In the genomic region with DNA sequence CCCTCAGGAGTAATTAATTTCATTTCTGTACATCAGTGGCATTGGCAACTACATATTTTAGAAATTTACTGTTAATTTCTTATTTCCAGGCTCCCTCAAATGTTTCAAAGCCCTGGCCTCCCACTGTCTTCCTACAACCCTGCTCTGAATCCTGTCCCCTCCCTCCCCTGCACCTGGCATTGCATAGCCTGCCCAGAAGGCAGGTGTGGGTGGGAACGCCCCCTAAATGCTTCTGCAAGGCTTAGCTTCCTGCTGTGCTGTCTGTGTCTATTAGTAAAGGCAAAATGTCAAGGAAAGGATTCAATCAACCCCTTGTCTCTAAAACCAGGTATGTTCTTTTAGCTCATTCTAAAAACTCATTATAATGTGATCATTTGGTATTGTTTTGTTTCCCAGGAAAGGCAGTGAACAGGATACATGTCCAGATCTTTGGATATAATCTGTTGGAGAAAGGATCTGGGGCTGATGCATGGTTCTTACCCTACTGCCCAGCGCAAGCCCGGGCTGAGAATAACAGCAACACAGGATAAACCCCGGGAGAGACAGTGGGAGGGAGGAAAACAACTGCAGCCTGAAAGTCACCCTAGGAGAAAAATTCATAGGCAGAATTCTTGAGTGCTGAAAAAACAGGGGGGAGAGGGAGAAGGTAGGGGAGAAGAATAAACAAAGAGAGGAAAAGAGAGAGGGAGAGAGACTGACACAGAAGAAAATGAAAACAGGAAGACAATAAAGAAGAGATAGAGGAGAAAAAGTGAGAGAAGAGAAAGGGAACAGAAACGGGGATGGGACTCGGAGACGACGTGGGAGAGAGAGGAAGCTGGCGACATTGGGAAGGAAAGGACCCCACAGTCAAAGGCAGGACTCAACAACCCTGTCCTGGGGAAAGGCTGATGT, we compare ENCODE assay signal across 8 cellular contexts. TPM values are rescaled to one million over a fixed set of nuclear protein-coding genes. Genes with fewer than 3 reads are reported as not detected.
DNase-seq lines count a peak whose midpoint lies in the region; ATAC-seq and TF ChIP-seq lines count a peak whose summit lies in the region.

No MANE protein-coding gene starts in this region.

- H3K9ac ChIP-seq in PC-3 (ENCODE audit: low read length), result peak overlapping the region; percentile 39; the same call in 1 of the 2 replicates
- H3K9ac ChIP-seq in trophoblast cell (ENCODE audit: low read length), result peak overlapping the region; percentile 82

- H2BK5ac ChIP-seq in trophoblast cell (ENCODE audit: low read depth, low read length, poor library complexity), result no peak overlapping the region

- 3 to 13% methylated on average over 9 of the region's 9 CpGs for WGBS in esophagus squamous epithelium, 2 donors
- WGBS in trophoblast cell (ENCODE audit: extremely low coverage, insufficient coverage, insufficient read length), result no CpG with 5 or more reads among the region's 9 CpGs

- no peak overlapping the region for H2AK5ac ChIP-seq in trophoblast cell (ENCODE audit: low read length)

- H2AFZ ChIP-seq in PC-3 (ENCODE audit: low read length) (peak overlapping the region; percentile 84), trophoblast cell (ENCODE audit: insufficient read depth, low read length, poor library complexity) (peak overlapping the region; percentile 6)

- peaks cover 28% of the 10 kb centered on the region for H3K27me3 Mint-ChIP-seq in activated naive CD4-positive, alpha-beta T cell treated with anti-CD3 and anti-CD28 coated beads, Interleukin-2, amount 50 U/mL, for 24 hours

- H3K36me3 ChIP-seq in PC-3 (ENCODE audit: low read depth, low read length) (no peaks in the 10 kb centered on the region), esophagus squamous epithelium (no peaks in the 10 kb centered on the region), trophoblast cell (ENCODE audit: control insufficient read depth in 1 of 2, insufficient read depth in 2 of 2, low read length in 2 of 2) (no peaks in the 10 kb centered on the region)

- no peak for DNase-seq in activated naive CD4-positive, alpha-beta T cell treated with anti-CD3 and anti-CD28 coated beads, Interleukin-2, amount 50 U/mL, for 72 hours (ENCODE audit: low spot score in 2 of 2)
- no peak for DNase-seq in PC-3
- no peak for DNase-seq in esophagus squamous epithelium (lab: John Stamatoyannopoulos, UW)
- DNase-seq in trophoblast cell, result no peak
- DNase-seq in CD1c-positive myeloid dendritic cell (ENCODE audit: extremely low spot score), result no peak

- H4K91ac ChIP-seq in trophoblast cell (ENCODE audit: low read depth, low read length), result no peak overlapping the region

- no peaks in the 10 kb centered on the region for H4K20me1 ChIP-seq in PC-3 (ENCODE audit: low read length)

- no peaks in the 10 kb centered on the region for H3K27me3 ChIP-seq in PC-3 (ENCODE audit: low read length)
- H3K27me3 ChIP-seq in esophagus squamous epithelium, result no peaks in the 10 kb centered on the region
- H3K27me3 ChIP-seq in trophoblast cell (ENCODE audit: insufficient read depth, low read length), result no peaks in the 10 kb centered on the region

- H3K9me3 ChIP-seq in PC-3 (ENCODE audit: low read length) (no peaks in the 10 kb centered on the region), esophagus squamous epithelium (no peaks in the 10 kb centered on the region), trophoblast cell (ENCODE audit: insufficient read depth, low read depth, low read length) (peaks cover 4% of the 10 kb centered on the region)

- POLR2A ChIA-PET in PC-3 (lab: Charles Lee; ENCODE audit: unreplicated experiment), result interaction anchor here (0.6 kb wide), 1 partner anchor 269 kb away, joined by 5 read pairs; no protein-coding TSS in a partner anchor

- peaks cover 11% of the 10 kb centered on the region for H3K4me1 Mint-ChIP-seq in activated naive CD4-positive, alpha-beta T cell treated with anti-CD3 and anti-CD28 coated beads, Interleukin-2, amount 50 U/mL, for 24 hours

- H3K14ac ChIP-seq in trophoblast cell (ENCODE audit: low read length), result no peak overlapping the region

- H3K4me3 Mint-ChIP-seq in activated naive CD4-positive, alpha-beta T cell treated with anti-CD3 and anti-CD28 coated beads, Interleukin-2, amount 50 U/mL, for 24 hours, result peak overlapping the region; percentile 85

- no peaks in the 10 kb centered on the region for H3K36me3 Mint-ChIP-seq in activated naive CD4-positive, alpha-beta T cell treated with anti-CD3 and anti-CD28 coated beads, Interleukin-2, amount 50 U/mL, for 24 hours
- peaks cover 0 to 15% of the 10 kb centered on the region in 2 donors for H3K36me3 Mint-ChIP-seq in activated naive CD4-positive, alpha-beta T cell treated with anti-CD3 and anti-CD28 coated beads, Interleukin-2, amount 50 U/mL, for 72 hours

- TF ChIP-seq POLR2A in esophagus squamous epithelium (IDR thresholded peaks at IDR 0.05), result no peak

- H3K4me2 ChIP-seq in PC-3 (ENCODE audit: low read length) (peak overlapping the region; percentile 87), trophoblast cell (ENCODE audit: low read length) (peak overlapping the region; percentile 67)

- H3K79me2 ChIP-seq in PC-3 (ENCODE audit: low read length) (no peaks in the 10 kb centered on the region), trophoblast cell (ENCODE audit: control insufficient read depth, insufficient read depth, low read length, poor library complexity) (peaks cover 4% of the 10 kb centered on the region)

- CTCF ChIA-PET in PC-3 (lab: Charles Lee), result no interaction called here

- no peaks in the 10 kb centered on the region for H3F3A ChIP-seq in PC-3 (ENCODE audit: low read length, unreplicated experiment)

- H3K4ac ChIP-seq in trophoblast cell (ENCODE audit: low read depth, low read length), result no peak overlapping the region

- H4K8ac ChIP-seq in trophoblast cell (ENCODE audit: low read depth, low read length), result no peak overlapping the region

- peaks cover 5% of the 10 kb centered on the region for H3K79me1 ChIP-seq in trophoblast cell (ENCODE audit: low read length)

- H3K9me2 ChIP-seq in PC-3 (replicated peaks; ENCODE audit: low read length), result no peaks in the 10 kb centered on the region

- H3K4me1 ChIP-seq in PC-3 (ENCODE audit: insufficient read depth, low read length), result peaks cover 4% of the 10 kb centered on the region; the same call in 1 of the 2 replicates
- H3K4me1 ChIP-seq in esophagus squamous epithelium, result peaks cover 7 to 18% (median 7%) of the 10 kb centered on the region in 3 donors
- H3K4me1 ChIP-seq in trophoblast cell (ENCODE audit: control insufficient read depth in 1 of 2, insufficient read depth in 2 of 2, low read length in 2 of 2), result no peaks in the 10 kb centered on the region

- ATAC-seq in activated naive CD4-positive, alpha-beta T cell treated with anti-CD3 and anti-CD28 coated beads, Interleukin-2, amount 50 U/mL, for 72 hours, result no peak
- ATAC-seq in PC-3, result no peak
- ATAC-seq in GM21423 (IDR thresholded peaks at IDR 0.05; ENCODE audit: unreplicated experiment), result no peak
- no peak for ATAC-seq in GM18867 (IDR thresholded peaks at IDR 0.05; ENCODE audit: unreplicated experiment)

- H2BK120ac ChIP-seq in trophoblast cell (ENCODE audit: insufficient read depth, low read length, poor library complexity), result no peak overlapping the region

- intact Hi-C loops in PC-3 (cut with micrococcal nuclease) (no loop called here), esophagus squamous epithelium (cut with DNase I) (loop anchor here (5.0 kb wide), 1 partner anchor 1101 kb away; no protein-coding TSS in a partner anchor)

- H3K9me3 Mint-ChIP-seq in activated naive CD4-positive, alpha-beta T cell treated with anti-CD3 and anti-CD28 coated beads, Interleukin-2, amount 50 U/mL, for 24 hours, result no peaks in the 10 kb centered on the region
- peaks cover 0 to 8% of the 10 kb centered on the region in 2 donors for H3K9me3 Mint-ChIP-seq in activated naive CD4-positive, alpha-beta T cell treated with anti-CD3 and anti-CD28 coated beads, Interleukin-2, amount 50 U/mL, for 72 hours

- H3K27ac ChIP-seq in PC-3 (ENCODE audit: low read length) (no peak overlapping the region), esophagus squamous epithelium (peak overlapping the region; percentile 80 to 89 (median 86)), trophoblast cell (ENCODE audit: low read depth, low read length) (no peak overlapping the region)

- no peak overlapping the region for H3K27ac Mint-ChIP-seq in activated naive CD4-positive, alpha-beta T cell treated with anti-CD3 and anti-CD28 coated beads, Interleukin-2, amount 50 U/mL, for 24 hours
- no peak overlapping the region for H3K27ac Mint-ChIP-seq in activated naive CD4-positive, alpha-beta T cell treated with anti-CD3 and anti-CD28 coated beads, Interleukin-2, amount 50 U/mL, for 72 hours

- no peak overlapping the region for H4K12ac ChIP-seq in trophoblast cell (ENCODE audit: low read depth, low read length)

- no peak overlapping the region for H3K18ac ChIP-seq in trophoblast cell (ENCODE audit: low read length)

- no TSS peak for BruUV-seq in PC-3 (replicated peaks; lab: Mats Ljungman, UMichigan)

- H2BK12ac ChIP-seq in trophoblast cell (ENCODE audit: low read length), result no peak overlapping the region

- no peak overlapping the region for H3K23ac ChIP-seq in trophoblast cell (ENCODE audit: low read length)

- H3K4me3 ChIP-seq in PC-3 (ENCODE audit: low read length) (peak overlapping the region; percentile 76), esophagus squamous epithelium (peak overlapping the region; percentile 67 to 97 (median 82)), trophoblast cell (ENCODE audit: low read depth, low read length) (peak overlapping the region; percentile 83)

- TF ChIP-seq CTCF in PC-3 (conservative IDR thresholded peaks at IDR 0.05; ENCODE audit: low read depth, low read length) (no peak), esophagus squamous epithelium (IDR thresholded peaks at IDR 0.05) (no peak)

RNA-seq across cellular contexts. Expression of a gene that starts 0.6 kb away (rescaled TPM):
- total RNA-seq in activated naive CD4-positive, alpha-beta T cell treated with anti-CD3 and anti-CD28 coated beads, Interleukin-2, amount 50 U/mL, for 72 hours, result under 1 TPM; 0.23 to 0.55 TPM
- 1.7 and 2.1 TPM in 2 replicates for total RNA-seq in PC-3 (2014; rRNA removed)
- total RNA-seq in esophagus squamous epithelium, result 1 to 10 TPM in 1 of 4 donors, under 1 TPM in 3; 0.29 to 1.4 (median 0.73) TPM
- polyA plus RNA-seq in trophoblast cell (2013), result 34.5 and 39.7 TPM in 2 replicates

RNA-seq across cellular contexts. Expression of a gene that starts 35.3 kb away (rescaled TPM):
- not detected for total RNA-seq in activated naive CD4-positive, alpha-beta T cell treated with anti-CD3 and anti-CD28 coated beads, Interleukin-2, amount 50 U/mL, for 72 hours
- not detected in 2 replicates for total RNA-seq in PC-3 (2014; rRNA removed)
- total RNA-seq in esophagus squamous epithelium, result not detected
- not detected in 2 replicates for polyA plus RNA-seq in trophoblast cell (2013)

Comparison
In these comparisons a context has a peak if more than half of its experiments do, and no peak if none do; other contexts are left out.
1. H3K27ac ChIP-seq: peak in esophagus squamous epithelium (4 of 4); none in PC-3 (single experiment) and trophoblast cell (single experiment).
2. Peak in every context shown above with its lines, with median percentiles within 50 percentile points of each other: H3K4me3 ChIP-seq.